ENCODE assay signal across 10 cellular contexts in genomic region chr20:34334654-34335407, GRCh38. TPM values are rescaled to one million over a fixed set of nuclear protein-coding genes. Genes with fewer than 3 reads are reported as not detected.
DNase-seq lines count a peak whose midpoint lies in the region; ATAC-seq and TF ChIP-seq lines count a peak whose summit lies in the region.
"Had no signal": no experiment of that assay in that cellular context is flagged by ENCODE, and none has a peak within 500 bp of the region (broad histone marks: within the 10 kb centered on the region; RNA-seq: fewer than 3 reads in every experiment).

No MANE protein-coding gene starts in this region.

- DNase-seq in Calu3: peak; percentile 28
- peak; percentile 86 to 93 for DNase-seq in SJCRH30
- DNase-seq in foreskin fibroblast: peak; percentile 26 to 61
- no peak for DNase-seq in osteoblast (ENCODE audit: insufficient read length, low spot score, missing footprints)
- DNase-seq in activated CD4-positive, alpha-beta T cell treated with anti-CD3 and anti-CD28 coated beads, Interleukin-2, amount 50 U/mL, for 48 hours: no peak
- DNase-seq in NCI-H526 treated with DMSO at 0.1 percent for 48 hours (lab: John Stamatoyannopoulos, UW): no peak
- no peak for DNase-seq in HK-2 (ENCODE audit: unreplicated experiment)
- DNase-seq: activated CD8-positive, alpha-beta memory T cell treated with anti-CD3 and anti-CD28 coated beads, Interleukin-2, amount 10 ng/mL, durations not matched to agents 7 days and 5 days; NCI-H2171 had no signal

- H3K27ac Mint-ChIP-seq in Calu3 (ENCODE audit: unreplicated experiment): no peak overlapping the region
- H3K27ac Mint-ChIP-seq: activated CD8-positive, alpha-beta memory T cell treated with anti-CD3 and anti-CD28 coated beads, Interleukin-2, amount 10 ng/mL, durations not matched to agents 7 days and 5 days had no signal

- no peaks in the 10 kb centered on the region for H3K27me3 ChIP-seq in SJCRH30
- no peaks in the 10 kb centered on the region for H3K27me3 ChIP-seq in osteoblast (ENCODE audit: insufficient read depth, low read length)

- no peaks in the 10 kb centered on the region for H3K36me3 Mint-ChIP-seq in Calu3 (ENCODE audit: insufficient read depth, unreplicated experiment)
- H3K36me3 Mint-ChIP-seq: activated CD8-positive, alpha-beta memory T cell treated with anti-CD3 and anti-CD28 coated beads, Interleukin-2, amount 10 ng/mL, durations not matched to agents 7 days and 5 days had no signal

- H3K36me3 ChIP-seq in SJCRH30 (no peaks in the 10 kb centered on the region), osteoblast (ENCODE audit: insufficient read depth, low read length) (no peaks in the 10 kb centered on the region)

- no peaks in the 10 kb centered on the region for H4K20me1 ChIP-seq in osteoblast (ENCODE audit: insufficient read depth, low read length)

- H3K4me1 Mint-ChIP-seq in Calu3 (ENCODE audit: low read depth, unreplicated experiment): peaks cover 19% of the 10 kb centered on the region

- TF ChIP-seq CTCF in Calu3 (IDR thresholded peaks at IDR 0.05; ENCODE audit: unreplicated experiment): no peak
- no peak for TF ChIP-seq CTCF in foreskin fibroblast (IDR thresholded peaks at IDR 0.05; ENCODE audit: low read depth, low read length)
- TF ChIP-seq CTCF in osteoblast (IDR thresholded peaks at IDR 0.05; ENCODE audit: extremely low read depth, low read depth, low read length): no peak

- no TSS peak for BruUV-seq in Calu3 (replicated peaks; lab: Mats Ljungman, UMichigan)

- H2AFZ ChIP-seq in osteoblast (ENCODE audit: low read length): peak overlapping the region; percentile 31

- H3K4me1 ChIP-seq in SJCRH30 (peaks cover 24% of the 10 kb centered on the region), osteoblast (ENCODE audit: insufficient read depth, low read length) (peaks cover 7% of the 10 kb centered on the region)

- intact Hi-C loops in Calu3 (cut with micrococcal nuclease; ENCODE audit: unreplicated experiment): no loop called here

- CTCF ChIA-PET in Calu3 (lab: Charles Lee): interaction anchor here (0.6 to 1.6 kb wide), 8 partner anchors 11 to 1613 kb away, joined by 3 to 9 read pairs (median 4); no protein-coding TSS in a partner anchor

- H3K4me3 ChIP-seq in SJCRH30: no peak overlapping the region
- H3K4me3 ChIP-seq in foreskin fibroblast (ENCODE audit: low read depth in 1 of 2, low read length in 2 of 2): no peak overlapping the region
- H3K4me3 ChIP-seq in osteoblast (ENCODE audit: insufficient read depth, low read length): no peak overlapping the region

- no peak overlapping the region for H3K4me2 ChIP-seq in osteoblast (ENCODE audit: insufficient read depth, low read length)

- no peak for ATAC-seq in GM19023 (IDR thresholded peaks at IDR 0.05; ENCODE audit: unreplicated experiment)
- ATAC-seq: activated CD8-positive, alpha-beta memory T cell treated with anti-CD3 and anti-CD28 coated beads, Interleukin-2, amount 10 ng/mL, durations not matched to agents 7 days and 5 days had no signal

- H3K27ac ChIP-seq in SJCRH30 (peak overlapping the region; percentile 23; the same call in 1 of the 2 replicates), osteoblast (ENCODE audit: low read depth, low read length) (no peak overlapping the region)

- H3K27me3 Mint-ChIP-seq in Calu3 (ENCODE audit: unreplicated experiment): no peaks in the 10 kb centered on the region
- H3K27me3 Mint-ChIP-seq: activated CD8-positive, alpha-beta memory T cell treated with anti-CD3 and anti-CD28 coated beads, Interleukin-2, amount 10 ng/mL, durations not matched to agents 7 days and 5 days had no signal

- no peaks in the 10 kb centered on the region for H3K9me3 ChIP-seq in SJCRH30 (replicated peaks)
- H3K9me3 ChIP-seq in osteoblast (ENCODE audit: low read depth, low read length): no peaks in the 10 kb centered on the region

- no peak overlapping the region for H3K4me3 Mint-ChIP-seq in Calu3 (ENCODE audit: low read depth, unreplicated experiment)
- H3K4me3 Mint-ChIP-seq: activated CD8-positive, alpha-beta memory T cell treated with anti-CD3 and anti-CD28 coated beads, Interleukin-2, amount 10 ng/mL, durations not matched to agents 7 days and 5 days had no signal

- H3K79me2 ChIP-seq in osteoblast (ENCODE audit: insufficient read depth, low read length): no peaks in the 10 kb centered on the region

- H3K9me3 Mint-ChIP-seq in Calu3 (ENCODE audit: low read depth, unreplicated experiment): no peaks in the 10 kb centered on the region

RNA-seq across cellular contexts. Expression of gene ITCH, which starts 28.2 kb away (rescaled TPM):
- 90.1 and 91.6 TPM in 2 replicates for total RNA-seq in Calu3 (2022)
- total RNA-seq in SJCRH30 (2014; rRNA removed; shearing (Covaris generic)): 89.5 and 91.1 TPM in 2 replicates
- total RNA-seq in osteoblast: 73.4 and 79.3 TPM in 2 replicates

RNA-seq across cellular contexts. Expression of gene AHCY, which starts 31.7 kb away (rescaled TPM):
- total RNA-seq in Calu3 (2022) (169 and 179 TPM in 2 replicates), osteoblast (87.6 and 98.7 TPM in 2 replicates)
- total RNA-seq in SJCRH30 (2014; rRNA removed; shearing (Covaris generic)): 240 and 251 TPM in 2 replicates

Comparison
In these comparisons a context has a peak if more than half of its experiments do, and no peak if none do; other contexts are left out.
1. DNase-seq: peak in Calu3 (single experiment), SJCRH30 (2 of 2) and foreskin fibroblast (2 of 2); none in osteoblast (single experiment), activated CD4-positive, alpha-beta T cell treated with anti-CD3 and anti-CD28 coated beads, Interleukin-2, amount 50 U/mL, for 48 hours (0 of 2), NCI-H526 treated with DMSO at 0.1 percent for 48 hours (single experiment) and HK-2 (single experiment).